In genomic region chr9:113998529-113999255, GRCh38 we compare ENCODE assay signal across 12 cellular contexts.
A peak's percentile ranks its signal among the peaks of the same experiment; 100 is the strongest.
DNase-seq lines count a peak whose midpoint lies in the region; ATAC-seq and TF ChIP-seq lines count a peak whose summit lies in the region.
"Had no signal": no experiment of that assay in that cellular context is flagged by ENCODE, and none has a peak within 500 bp of the region (broad histone marks: within the 10 kb centered on the region; RNA-seq: fewer than 3 reads in every experiment).

No MANE protein-coding gene starts in this region.

- no peaks in the 10 kb centered on the region for H3K9me3 ChIP-seq in testis
- H3K9me3 ChIP-seq: prostate gland had no signal

- peaks cover 8% of the 10 kb centered on the region for H3K4me1 Mint-ChIP-seq in MCF 10A (ENCODE audit: insufficient read depth, unreplicated experiment)

- peaks cover 9% of the 10 kb centered on the region for H3K4me1 ChIP-seq in testis

- in situ Hi-C loops in T47D (cut with HindIII; ENCODE audit: low pct_unique_long_range_greater_than_20kb, low sequenced_read_pairs): no loop called here

- TF ChIP-seq CTCF in MCF 10A (IDR thresholded peaks at IDR 0.05; ENCODE audit: unreplicated experiment) (no peak), testis (IDR thresholded peaks at IDR 0.05) (no peak)

- CTCF ChIA-PET in MCF 10A (lab: Yijun Ruan, JAX): interaction anchor here (0.7 kb wide), 1 partner anchor 84 kb away, joined by 3 read pairs; no protein-coding TSS in a partner anchor

- intact Hi-C loops in MCF 10A (cut with micrococcal nuclease) (no loop called here), testis (cut with DNase I; ENCODE audit: low total_unique reads) (no loop called here)

- no peak overlapping the region for H3K4me3 ChIP-seq in testis
- H3K4me3 ChIP-seq: prostate gland, SK-N-MC had no signal

- no TSS peak for BruUV-seq in MCF 10A (replicated peaks; lab: Mats Ljungman, UMichigan)

- H3K27me3 ChIP-seq in testis: no peaks in the 10 kb centered on the region

- DNase-seq in T47D (ENCODE audit: low read depth in 1 of 2, low spot score in 1 of 2): peak; percentile 63 to 76
- DNase-seq in MCF 10A (ENCODE audit: unreplicated experiment): no peak
- DNase-seq in hepatic stellate cell (ENCODE audit: low spot score): peak; percentile 44
- DNase-seq in testis: peak; percentile 18
- DNase-seq: stimulated activated naive CD4-positive, alpha-beta T cell had no signal

- POLR2A ChIA-PET in MCF 10A (lab: Yijun Ruan, JAX): no interaction called here

- no peak for TF ChIP-seq POLR2A in testis (IDR thresholded peaks at IDR 0.05)

- H3K36me3 ChIP-seq in testis (ENCODE audit: low read depth, missing control alignments): no peaks in the 10 kb centered on the region
- H3K36me3 ChIP-seq: prostate gland had no signal

- 76 to 85% methylated on average over 11 to 16 of the region's 16 CpGs for WGBS in testis, 2 donors

- ATAC-seq in SK-N-SH treated with all-trans-retinoic acid at 6 μM for 48 hours (peak; percentile 70), GM18519 (IDR thresholded peaks at IDR 0.05; ENCODE audit: low FRiP score, unreplicated experiment) (no peak), GM18498 (IDR thresholded peaks at IDR 0.05; ENCODE audit: unreplicated experiment) (no peak), HG03097 (IDR thresholded peaks at IDR 0.05; ENCODE audit: low FRiP score, unreplicated experiment) (no peak)

- H3K27me3 Mint-ChIP-seq in MCF 10A (ENCODE audit: insufficient read depth, unreplicated experiment): no peaks in the 10 kb centered on the region
- H3K27me3 Mint-ChIP-seq: activated naive CD8-positive, alpha-beta T cell had no signal

- H3K36me3 Mint-ChIP-seq in MCF 10A (ENCODE audit: insufficient read depth, unreplicated experiment): no peaks in the 10 kb centered on the region
- H3K36me3 Mint-ChIP-seq: activated naive CD8-positive, alpha-beta T cell had no signal

- no peaks in the 10 kb centered on the region for H3K9me3 Mint-ChIP-seq in MCF 10A (ENCODE audit: unreplicated experiment)

- no peak overlapping the region for H3K4me3 Mint-ChIP-seq in MCF 10A (ENCODE audit: unreplicated experiment)
- H3K4me3 Mint-ChIP-seq: activated naive CD8-positive, alpha-beta T cell had no signal

- no peak overlapping the region for H3K27ac Mint-ChIP-seq in MCF 10A (ENCODE audit: low read depth, unreplicated experiment)
- H3K27ac Mint-ChIP-seq: activated naive CD8-positive, alpha-beta T cell had no signal

- no peak overlapping the region for H3K27ac ChIP-seq in testis
- H3K27ac ChIP-seq: prostate gland, SK-N-MC had no signal

TF ChIP-seq in SK-N-SH treated with all-trans-retinoic acid at 6 μM for 48 hours, 23 proteins besides CTCF, POLR2A, EP300 and RAD21:
- no peak for TF ChIP-seq TOX (CRISPR knock-in tag; IDR thresholded peaks at IDR 0.05; ENCODE audit: borderline replicate concordance)
- TF ChIP-seq ZFP30 (CRISPR knock-in tag; IDR thresholded peaks at IDR 0.05): no peak
- no peak for TF ChIP-seq CREB5 (CRISPR knock-in tag; IDR thresholded peaks at IDR 0.05; ENCODE audit: low read depth)
- no peak for TF ChIP-seq CSRNP3 (CRISPR knock-in tag; IDR thresholded peaks at IDR 0.05)
- TF ChIP-seq RARB (CRISPR knock-in tag; IDR thresholded peaks at IDR 0.05): no peak
- no peak for TF ChIP-seq GLIS3 (CRISPR knock-in tag; IDR thresholded peaks at IDR 0.05)
- no peak for TF ChIP-seq SNAI2 (CRISPR knock-in tag; IDR thresholded peaks at IDR 0.05)
- no peak for TF ChIP-seq BACH2 (CRISPR knock-in tag; IDR thresholded peaks at IDR 0.05; ENCODE audit: borderline replicate concordance)
- no peak for TF ChIP-seq ZFP3 (CRISPR knock-in tag; IDR thresholded peaks at IDR 0.05)
